Comparison of ENCODE assay signal across 8 cellular contexts in genomic region chr18:44733069-44733753, GRCh38. TPM values are rescaled to one million over a fixed set of nuclear protein-coding genes. Genes with fewer than 3 reads are reported as not detected.
DNase-seq lines count a peak whose midpoint lies in the region; ATAC-seq, FAIRE-seq and TF ChIP-seq lines count a peak whose summit lies in the region.

No MANE protein-coding gene starts in this region.

- H3K27ac Mint-ChIP-seq in immature natural killer cell: peak overlapping the region in 4 of 6 donors; percentile 17 to 69 (median 36)

- peaks cover 3 to 11% (median 6%) of the 10 kb centered on the region in 3 donors for H3K27me3 Mint-ChIP-seq in immature natural killer cell (ENCODE audit: low read depth in 3 of 3)

- peaks cover 62 to 67% of the 10 kb centered on the region in 2 donors for H3K4me1 Mint-ChIP-seq in immature natural killer cell

- H3K36me3 Mint-ChIP-seq in immature natural killer cell: peaks cover 0 to 10% (median 3%) of the 10 kb centered on the region in 3 donors

- no peak for FAIRE-seq in HTR-8/SVneo (lab: Jason Lieb, UNC)

- peak overlapping the region; percentile 90 for H3K27ac ChIP-seq in VCaP

- peak; percentile 12 for DNase-seq in activated naive CD4-positive, alpha-beta T cell treated with Interleukin-2 at 50 U/mL for 16 hours
- DNase-seq in activated naive CD4-positive, alpha-beta T cell treated with anti-CD3 and anti-CD28 coated beads, Interleukin-2, amount 50 U/mL, for 16 hours: no peak
- DNase-seq in immature natural killer cell (no peak), RKO (ENCODE audit: low spot score) (no peak), HTR-8/SVneo (ENCODE audit: insufficient read length, low spot score) (no peak)
- peak; percentile 55 for DNase-seq in stimulated activated naive CD8-positive, alpha-beta T cell treated with anti-CD3 and anti-CD28 coated beads, Interleukin-15, Interleukin-2, amounts not matched to agents 100 U/mL and 50 U/mL, for 24 hours
- DNase-seq in central memory CD4-positive, alpha-beta T cell: no peak

- peak; percentile 79 for ATAC-seq in stimulated activated naive CD8-positive, alpha-beta T cell treated with anti-CD3 and anti-CD28 coated beads, Interleukin-15, Interleukin-2, amounts not matched to agents 100 U/mL and 50 U/mL, for 24 hours

- no peak for TF ChIP-seq CTCF in VCaP (conservative IDR thresholded peaks at IDR 0.05)

- peak overlapping the region in 3 of 5 donors; percentile 20 to 37 (median 26) for H3K4me3 Mint-ChIP-seq in immature natural killer cell

- H3K9me3 Mint-ChIP-seq in immature natural killer cell: no peaks in the 10 kb centered on the region

RNA-seq across cellular contexts. Expression of gene SETBP1, which starts 52.5 kb away (rescaled TPM):
- 1 to 10 TPM in 2 of 3 donors, not detected in 1; 1.2 to 4.3 TPM for polyA plus RNA-seq in immature natural killer cell

Comparison
In these comparisons a context has a peak if more than half of its experiments do, and no peak if none do; other contexts are left out.
1. DNase-seq: peak in activated naive CD4-positive, alpha-beta T cell treated with Interleukin-2 at 50 U/mL for 16 hours (single experiment) and stimulated activated naive CD8-positive, alpha-beta T cell treated with anti-CD3 and anti-CD28 coated beads, Interleukin-15, Interleukin-2, amounts not matched to agents 100 U/mL and 50 U/mL, for 24 hours (single experiment); none in activated naive CD4-positive, alpha-beta T cell treated with anti-CD3 and anti-CD28 coated beads, Interleukin-2, amount 50 U/mL, for 16 hours (single experiment), immature natural killer cell (0 of 3), central memory CD4-positive, alpha-beta T cell (single experiment), RKO (single experiment) and HTR-8/SVneo (single experiment).